ENCODE assay signal across 33 cellular contexts in the genomic region with DNA sequence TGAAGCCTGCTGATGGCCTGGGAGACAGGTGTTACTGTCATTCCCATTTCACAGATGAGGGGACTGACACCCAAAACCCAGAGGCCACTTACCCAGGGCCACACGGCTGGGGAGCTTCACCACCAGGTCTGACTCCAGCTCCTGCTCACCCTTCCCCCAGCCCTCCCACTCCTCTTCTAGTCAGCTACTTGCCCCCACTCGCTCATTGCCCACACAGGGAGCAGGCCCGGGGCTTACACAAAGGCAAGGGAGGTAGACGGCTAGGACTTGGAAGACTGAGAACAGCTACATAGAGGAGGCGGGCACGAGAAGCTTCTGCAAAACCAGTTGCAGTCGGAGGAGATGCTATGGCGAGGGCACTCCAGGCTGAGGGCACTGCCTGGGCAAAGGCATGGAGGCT. TPM values are rescaled to one million over a fixed set of nuclear protein-coding genes. Genes with fewer than 3 reads are reported as not detected.
"Had no signal": no experiment of that assay in that cellular context is flagged by ENCODE, and none has a peak within 500 bp of the region (broad histone marks: within the 10 kb centered on the region; RNA-seq: fewer than 3 reads in every experiment).

No MANE protein-coding gene starts in this region.

- H3K9me3 Mint-ChIP-seq: naive thymus-derived CD4-positive, alpha-beta T cell; nephron; stimulated activated memory B cell treated with anti-CD40 and anti-IgM and Interleukin-4, amounts not matched to agents 10 μg/mL and 1 μg/mL and 100 μg/mL, for 72 hours; stimulated activated naive CD8-positive, alpha-beta T cell treated with anti-CD3 and anti-CD28 coated beads, Interleukin-15, amount 100 ng/mL, for 72 hours had no signal

- FAIRE-seq: urothelium cell line had no signal

- H3K79me2 ChIP-seq: parathyroid adenoma had no signal

- H3K36me3 ChIP-seq: ovary, spleen, thoracic aorta, thyroid gland, tibial nerve, upper lobe of left lung, vagina had no signal

- H3K4me3 Mint-ChIP-seq: naive thymus-derived CD4-positive, alpha-beta T cell; stimulated activated memory B cell treated with anti-CD40 and anti-IgM and Interleukin-4, amounts not matched to agents 10 μg/mL and 1 μg/mL and 100 μg/mL, for 72 hours; stimulated activated naive CD8-positive, alpha-beta T cell treated with anti-CD3 and anti-CD28 coated beads, Interleukin-15, amount 100 ng/mL, for 72 hours had no signal

- H3K27ac Mint-ChIP-seq: naive thymus-derived CD4-positive, alpha-beta T cell; nephron; progenitor cell of endocrine pancreas; stimulated activated memory B cell treated with anti-CD40 and anti-IgM and Interleukin-4, amounts not matched to agents 10 μg/mL and 1 μg/mL and 100 μg/mL, for 72 hours; stimulated activated naive CD8-positive, alpha-beta T cell treated with anti-CD3 and anti-CD28 coated beads, Interleukin-15, amount 100 ng/mL, for 72 hours had no signal

- H2AFZ ChIP-seq: parathyroid adenoma had no signal

- H3K9ac ChIP-seq: parathyroid adenoma had no signal

- H3K27me3 ChIP-seq: ovary, vagina had no signal

- DNase-seq: naive thymus-derived CD4-positive, alpha-beta T cell; occipital lobe; ovary; posterior cingulate gyrus; psoas muscle; spleen; stimulated activated CD4-positive, alpha-beta T cell treated with anti-CD3 and anti-CD28 coated beads, Interleukin-12 subunit alpha, Interleukin-12 subunit beta, amount 100 ng/mL, for 4 hours; stimulated activated CD4-positive, alpha-beta T cell treated with anti-CD3 and anti-CD28 coated beads, Interleukin-1b, Interleukin-23, amount 100 ng/mL, for 48 hours; stimulated activated CD4-positive, alpha-beta T cell treated with anti-CD3 and anti-CD28 coated beads, Interleukin-4, amount 100 ng/mL, for 1 hour; stimulated activated CD4-positive, alpha-beta T cell treated with anti-CD3 and anti-CD28 coated beads, Interleukin-4, amount 100 ng/mL, for 4 hours; stimulated activated CD8-positive, alpha-beta memory T cell treated with anti-CD3 and anti-CD28 coated beads, Interleukin-4, amount 100 ng/mL, for 48 hours; stimulated activated naive CD4-positive, alpha-beta T cell; stimulated activated naive CD8-positive, alpha-beta T cell treated with anti-CD3 and anti-CD28 coated beads, Interleukin-15, amount 100 ng/mL, for 72 hours; stimulated activated naive CD8-positive, alpha-beta T cell treated with anti-CD3 and anti-CD28 coated beads, Interleukin-15, Interleukin-2, amounts not matched to agents 100 U/mL and 50 U/mL, for 24 hours; thyroid gland; trophoblast cell; upper lobe of left lung had no signal

- H3K4me1 ChIP-seq: parathyroid adenoma, psoas muscle, vagina had no signal

- H3K4me3 ChIP-seq: ovary, psoas muscle, skin epidermis, smooth muscle cell, spleen, thoracic aorta, thyroid gland, tibial nerve, upper lobe of left lung, vagina had no signal

- ATAC-seq: naive thymus-derived CD4-positive, alpha-beta T cell; psoas muscle; right cardiac atrium; sciatic nerve; stimulated activated memory B cell treated with anti-CD40 and anti-IgM and Interleukin-4, amounts not matched to agents 10 μg/mL and 1 μg/mL and 100 μg/mL, for 72 hours; stimulated activated naive CD8-positive, alpha-beta T cell treated with anti-CD3 and anti-CD28 coated beads, Interleukin-15, amount 100 ng/mL, for 72 hours; stimulated activated naive CD8-positive, alpha-beta T cell treated with anti-CD3 and anti-CD28 coated beads, Interleukin-15, Interleukin-2, amounts not matched to agents 100 U/mL and 50 U/mL, for 24 hours had no signal

- H3K4me2 ChIP-seq: smooth muscle cell had no signal

- H3K36me3 Mint-ChIP-seq: naive thymus-derived CD4-positive, alpha-beta T cell; stimulated activated memory B cell treated with anti-CD40 and anti-IgM and Interleukin-4, amounts not matched to agents 10 μg/mL and 1 μg/mL and 100 μg/mL, for 72 hours had no signal

- H3K27ac ChIP-seq: ovary, parathyroid adenoma, psoas muscle, skin epidermis, spleen, thoracic aorta, thyroid gland, tibial nerve, upper lobe of left lung, vagina had no signal

- H3K9me3 ChIP-seq: ovary, psoas muscle, spleen, thoracic aorta, thyroid gland, tibial nerve, upper lobe of left lung, vagina had no signal

RNA-seq across cellular contexts. Expression of a gene that starts 21.3 kb away (rescaled TPM):
- total RNA-seq: naive thymus-derived CD4-positive, alpha-beta T cell; occipital lobe; renal cortical epithelial cell; smooth muscle cell; temporal lobe; thoracic aorta; ureter; vagina had no signal
- polyA plus RNA-seq: naive thymus-derived CD4-positive, alpha-beta T cell; neural cell; smooth muscle cell had no signal
